In the genomic region with DNA sequence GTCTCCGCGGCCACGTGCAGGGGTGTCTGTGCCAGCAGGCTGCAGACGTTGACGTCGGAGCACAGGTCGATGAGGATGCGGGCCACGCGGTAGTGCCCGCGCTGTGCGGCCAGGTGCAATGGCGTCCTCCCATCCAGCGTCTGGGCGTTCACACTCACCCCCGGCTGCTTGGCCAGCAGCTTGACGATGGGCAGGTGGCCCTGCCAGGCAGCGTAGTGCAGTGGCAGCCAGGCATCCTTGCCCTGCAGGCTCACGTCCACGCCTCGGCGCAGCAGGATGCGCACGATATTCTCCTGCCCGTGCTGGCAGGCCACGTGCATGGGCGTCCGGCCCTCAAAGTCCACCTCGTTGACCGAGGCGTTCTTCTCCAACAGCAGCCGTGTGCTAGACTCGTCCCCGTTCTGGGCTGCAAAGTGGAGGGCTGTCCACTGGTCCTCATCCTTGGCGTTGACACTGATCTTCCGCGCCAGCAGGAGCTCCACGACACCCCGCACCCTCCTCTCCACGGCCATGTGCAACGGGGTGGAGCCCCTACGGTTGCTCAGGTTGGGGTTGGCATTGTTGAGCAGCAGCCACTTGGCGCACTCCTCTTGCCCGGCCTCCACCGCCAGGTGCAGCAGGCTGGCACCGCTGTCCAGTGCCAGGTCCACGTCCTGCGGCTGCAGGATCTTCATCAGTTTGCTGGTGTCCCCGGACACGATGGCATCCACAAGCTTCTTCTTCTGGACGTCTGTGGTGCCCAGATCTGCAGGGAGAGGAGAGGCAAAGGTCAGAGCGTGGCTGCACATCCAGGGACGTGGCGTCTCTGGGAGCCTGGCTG, we compare ENCODE assay signal across 28 cellular contexts. TPM values are rescaled to one million over a fixed set of nuclear protein-coding genes. Genes with fewer than 3 reads are reported as not detected.
"Had no signal": no experiment of that assay in that cellular context is flagged by ENCODE, and none has a peak within 500 bp of the region (broad histone marks: within the 10 kb centered on the region; RNA-seq: fewer than 3 reads in every experiment).

No MANE protein-coding gene starts in this region.

- H3K4me1 ChIP-seq: ascending aorta had no signal

- DNase-seq: activated CD4-positive, alpha-beta T cell treated with anti-CD3 and anti-CD28 coated beads for 36 hours; activated CD4-positive, alpha-beta T cell treated with anti-CD3 and anti-CD28 coated beads, Interleukin-2, amount 10 ng/mL, durations not matched to agents 7 days and 5 days; activated CD4-positive, alpha-beta T cell treated with anti-CD3 and anti-CD28 coated beads, Interleukin-2, amount 50 U/mL, for 48 hours; activated CD8-positive, alpha-beta T cell treated with anti-CD3 and anti-CD28 coated beads, Interleukin-2, amount 10 ng/mL, durations not matched to agents 7 days and 5 days; activated gamma-delta T cell; activated naive CD4-positive, alpha-beta T cell treated with Interleukin-2 at 50 U/mL for 16 hours; activated naive CD8-positive, alpha-beta T cell treated with anti-CD3 and anti-CD28 coated beads, Interleukin-2, amount 10 ng/mL, durations not matched to agents 7 days and 5 days; activated T-cell treated with anti-CD3 and anti-CD28 coated beads, Interleukin-2, amount 50 U/mL, for 24 hours; amygdala; Karpas-422; NCI-H1105 treated with DMSO at 0.1 percent for 48 hours; NCI-H1436; NCI-H1694; NCI-H1930; NCI-H2081 treated with DMSO at 0.1 percent for 48 hours; NCI-H226; NCI-H446 treated with DMSO at 0.1 percent for 48 hours; NCI-H524 treated with DMSO at 0.1 percent for 48 hours; SHP77 treated with DMSO at 0.1 percent for 48 hours; SK-N-SH had no signal

- H3K4me3 ChIP-seq: ascending aorta, cardiac muscle cell, SJSA1 had no signal

- H3K9me3 ChIP-seq: SJSA1, SK-N-SH had no signal

- H3K9ac ChIP-seq: SK-N-SH had no signal

- H3K27me3 ChIP-seq: ascending aorta, cardiac muscle cell, SJSA1 had no signal

- H3K27ac ChIP-seq: ascending aorta, cardiac muscle cell, SJSA1 had no signal

- H3K36me3 ChIP-seq: cardiac muscle cell, SJSA1 had no signal

- FAIRE-seq: TTC549 had no signal

- ATAC-seq: activated CD4-positive, alpha-beta T cell treated with anti-CD3 and anti-CD28 coated beads for 36 hours; activated CD4-positive, CD25-positive, alpha-beta regulatory T cell treated with anti-CD3 and anti-CD28 coated beads, Interleukin-2, amount 50 U/mL, for 24 hours; activated CD8-positive, alpha-beta T cell treated with anti-CD3 and anti-CD28 coated beads, Interleukin-2, amount 10 ng/mL, durations not matched to agents 7 days and 5 days; Panc1; WTC11 had no signal

RNA-seq across cellular contexts. Expression of gene RIPK4, which starts 25.4 kb away (rescaled TPM):
- total RNA-seq: activated CD8-positive, alpha-beta T cell treated with anti-CD3 and anti-CD28 coated beads, Interleukin-2, amount 10 ng/mL, durations not matched to agents 7 days and 5 days; activated T-helper 2 cell treated with anti-CD3 and anti-CD28 coated beads, Interferon-gamma antibody, Interleukin-2, Interleukin-4, amounts not matched to agents 10 μg/mL and 5 μg/mL and 100 μg/mL, durations not matched to agents 14 hours and 24 hours and 36 hours had no signal
